Comparison of ENCODE assay signal across 8 cellular contexts in the genomic region with DNA sequence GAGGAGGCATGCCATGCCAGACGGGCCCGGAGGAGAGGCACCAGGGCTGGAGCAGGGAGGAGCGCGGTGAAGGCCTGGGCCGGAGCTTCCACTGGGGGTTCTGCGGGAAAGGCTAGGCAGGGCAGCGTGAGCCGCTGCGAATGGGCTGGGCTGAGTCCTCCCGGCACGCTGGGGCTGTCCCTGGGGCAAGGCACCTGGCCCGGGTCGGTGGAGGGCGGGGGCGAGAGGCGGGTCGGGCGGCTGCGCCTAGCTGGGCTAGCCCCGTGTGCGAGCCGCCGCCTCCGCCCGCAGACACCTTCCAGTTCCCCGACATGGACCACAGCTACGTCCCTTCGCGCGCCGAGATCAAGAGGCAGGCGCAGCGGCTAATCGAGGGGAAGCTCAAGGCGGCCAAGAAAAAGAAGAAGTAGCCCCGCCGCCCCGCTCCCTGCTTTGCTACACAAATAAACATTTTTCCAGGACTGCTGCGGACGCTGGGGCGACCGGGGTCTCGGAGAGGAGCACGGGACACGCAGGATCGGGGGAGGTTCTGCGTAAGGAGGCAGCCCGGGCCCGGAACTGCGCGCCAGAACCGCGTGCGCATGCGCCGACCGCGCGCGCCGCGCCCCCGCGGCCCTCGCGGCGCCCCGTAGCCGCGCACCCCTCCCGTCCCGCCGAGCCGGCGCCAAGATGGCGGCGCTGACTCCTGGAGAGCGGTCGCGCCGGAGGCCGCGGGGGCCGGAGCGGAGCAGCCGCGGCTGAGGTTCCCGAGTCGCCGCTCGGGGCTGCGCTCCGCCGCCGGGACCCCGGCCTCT. TPM values are rescaled to one million over a fixed set of nuclear protein-coding genes. Genes with fewer than 3 reads are reported as not detected.
A peak's percentile ranks its signal among the peaks of the same experiment; 100 is the strongest.
DNase-seq lines count a peak whose midpoint lies in the region; ATAC-seq and TF ChIP-seq lines count a peak whose summit lies in the region.

A gene with protein sequence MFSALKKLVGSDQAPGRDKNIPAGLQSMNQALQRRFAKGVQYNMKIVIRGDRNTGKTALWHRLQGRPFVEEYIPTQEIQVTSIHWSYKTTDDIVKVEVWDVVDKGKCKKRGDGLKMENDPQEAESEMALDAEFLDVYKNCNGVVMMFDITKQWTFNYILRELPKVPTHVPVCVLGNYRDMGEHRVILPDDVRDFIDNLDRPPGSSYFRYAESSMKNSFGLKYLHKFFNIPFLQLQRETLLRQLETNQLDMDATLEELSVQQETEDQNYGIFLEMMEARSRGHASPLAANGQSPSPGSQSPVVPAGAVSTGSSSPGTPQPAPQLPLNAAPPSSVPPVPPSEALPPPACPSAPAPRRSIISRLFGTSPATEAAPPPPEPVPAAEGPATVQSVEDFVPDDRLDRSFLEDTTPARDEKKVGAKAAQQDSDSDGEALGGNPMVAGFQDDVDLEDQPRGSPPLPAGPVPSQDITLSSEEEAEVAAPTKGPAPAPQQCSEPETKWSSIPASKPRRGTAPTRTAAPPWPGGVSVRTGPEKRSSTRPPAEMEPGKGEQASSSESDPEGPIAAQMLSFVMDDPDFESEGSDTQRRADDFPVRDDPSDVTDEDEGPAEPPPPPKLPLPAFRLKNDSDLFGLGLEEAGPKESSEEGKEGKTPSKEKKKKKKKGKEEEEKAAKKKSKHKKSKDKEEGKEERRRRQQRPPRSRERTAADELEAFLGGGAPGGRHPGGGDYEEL (plus strand): TSS at position 668 of the 794 bp plus-strand sequence. CDS start 249 bp downstream, outside the sequence.

- no peaks in the 10 kb centered on the region for H3K9me2 ChIP-seq in Loucy (replicated peaks; ENCODE audit: low read depth, low read length)

- peak within 1 kb of the TSS; percentile 84 for H3K4me3 ChIP-seq in Loucy (ENCODE audit: low read length, poor library complexity, severe bottlenecking)
- peak within 1 kb of the TSS; percentile 89 to 94 for H3K4me3 ChIP-seq in right atrium auricular region
- peak within 1 kb of the TSS; percentile 89 for H3K4me3 ChIP-seq in rectal smooth muscle tissue (ENCODE audit: low read length)
- H3K4me3 ChIP-seq in uterus: peak within 1 kb of the TSS; percentile 81 to 94

- peak; percentile 91 for ATAC-seq in T-helper 17 cell

- H3K9ac ChIP-seq in Loucy (ENCODE audit: low read depth, low read length, poor library complexity, severe bottlenecking): peak within 1 kb of the TSS; percentile 91
- H3K9ac ChIP-seq in rectal smooth muscle tissue (ENCODE audit: low read length): peak within 1 kb of the TSS; percentile 61

- DNase-seq in GM03348 (ENCODE audit: low spot score) (peak; percentile 99), GOT3 (lab: John Stamatoyannopoulos, UW) (peak; percentile 18), T-helper 17 cell (peak; percentile 78 to 83 (median 82)), right atrium auricular region (ENCODE audit: low spot score) (peak; percentile 77), uterus (peak; percentile 65 to 83)

- peak within 1 kb of the TSS; percentile 91 for H2AFZ ChIP-seq in Loucy (ENCODE audit: low read length)

- H3K4me1 ChIP-seq in Loucy (ENCODE audit: insufficient read depth, low read length, poor library complexity, severe bottlenecking) (peaks cover 46% of the 10 kb centered on the region), right atrium auricular region (peaks cover 0 to 43% of the 10 kb centered on the region in 2 donors), rectal smooth muscle tissue (ENCODE audit: control insufficient read depth, insufficient read depth, low read length) (peaks cover 15% of the 10 kb centered on the region), uterus (peaks cover 0 to 15% of the 10 kb centered on the region in 2 donors)

- H3K27ac ChIP-seq in angular gyrus (ENCODE audit: low read depth, low read length): peak within 1 kb of the TSS; percentile 88
- H3K27ac ChIP-seq in right atrium auricular region: peak within 1 kb of the TSS; percentile 88 to 89
- peak within 1 kb of the TSS; percentile 75 for H3K27ac ChIP-seq in rectal smooth muscle tissue (ENCODE audit: low read depth, low read length)
- peak within 1 kb of the TSS; percentile 85 to 89 for H3K27ac ChIP-seq in uterus

- no peaks in the 10 kb centered on the region for H3K27me3 Mint-ChIP-seq in T-helper 17 cell

- peak within 1 kb of the TSS; percentile 83 for H3K27ac Mint-ChIP-seq in T-helper 17 cell

- no peaks in the 10 kb centered on the region for H3K9me3 ChIP-seq in Loucy (ENCODE audit: insufficient read depth, low read depth, low read length)
- no peaks in the 10 kb centered on the region for H3K9me3 ChIP-seq in T-helper 17 cell (ENCODE audit: control insufficient read depth, low read length, poor library complexity, severe bottlenecking)
- no peaks in the 10 kb centered on the region for H3K9me3 ChIP-seq in right atrium auricular region
- no peaks in the 10 kb centered on the region for H3K9me3 ChIP-seq in uterus

- H3K79me2 ChIP-seq in Loucy (ENCODE audit: insufficient read depth, low read length): peaks cover 62% of the 10 kb centered on the region

- H3K36me3 Mint-ChIP-seq in T-helper 17 cell (ENCODE audit: low read depth): peaks cover 2% of the 10 kb centered on the region

- peaks cover 10% of the 10 kb centered on the region for H3K4me1 Mint-ChIP-seq in T-helper 17 cell

- H3K36me3 ChIP-seq in Loucy (ENCODE audit: insufficient read depth, low read length): no peaks in the 10 kb centered on the region
- H3K36me3 ChIP-seq in right atrium auricular region: peaks cover 4% of the 10 kb centered on the region
- peaks cover 3% of the 10 kb centered on the region for H3K36me3 ChIP-seq in rectal smooth muscle tissue (ENCODE audit: control insufficient read depth, insufficient read depth, low read length)
- no peaks in the 10 kb centered on the region for H3K36me3 ChIP-seq in uterus

- H3F3A ChIP-seq in Loucy (ENCODE audit: low read depth): no peaks in the 10 kb centered on the region

- peak within 1 kb of the TSS; percentile 99 for H3K4me2 ChIP-seq in Loucy (ENCODE audit: low read depth, low read length, poor library complexity, severe bottlenecking)

- TF ChIP-seq CTCF in Loucy (conservative IDR thresholded peaks at IDR 0.05; ENCODE audit: low read length): no peak
- no peak for TF ChIP-seq CTCF in right atrium auricular region (IDR thresholded peaks at IDR 0.05)
- peak in 2 of 4 experiments; percentile 34 to 45 for TF ChIP-seq CTCF in uterus (IDR thresholded peaks at IDR 0.05)

- H4K20me1 ChIP-seq in Loucy (ENCODE audit: insufficient read depth, low read length, poor library complexity, severe bottlenecking): peaks cover 41% of the 10 kb centered on the region

- intact Hi-C loops in uterus (cut with DNase I; ENCODE audit: low total_unique reads): no loop called here

- peak; percentile 44 to 82 for TF ChIP-seq POLR2A in uterus (IDR thresholded peaks at IDR 0.05)

- H3K27me3 ChIP-seq in Loucy (ENCODE audit: insufficient read depth, low read length, poor library complexity, severe bottlenecking) (no peaks in the 10 kb centered on the region), right atrium auricular region (no peaks in the 10 kb centered on the region), rectal smooth muscle tissue (ENCODE audit: control insufficient read depth, insufficient read depth, low read length) (no peaks in the 10 kb centered on the region), uterus (no peaks in the 10 kb centered on the region)

- peak within 1 kb of the TSS; percentile 90 for H3K4me3 Mint-ChIP-seq in T-helper 17 cell

RNA-seq across cellular contexts. Expression of the gene that starts here (rescaled TPM):
- total RNA-seq in T-helper 17 cell (10 to 100 TPM; 55.6 to 59.7 TPM), right atrium auricular region (10 to 100 TPM; 48.4 to 61.7 TPM), uterus (10 to 100 TPM; 28.8 to 57.9 (median 39.6) TPM)

Comparison
In these comparisons a context has a peak if more than half of its experiments do, and no peak if none do; other contexts are left out.
1. Peak in every context shown above with its lines: DNase-seq, ATAC-seq, H3K4me3 ChIP-seq and H3K27ac ChIP-seq.
2. DNase-seq: peak in every context shown above with its lines; median percentile 99 in GM03348; 82 in T-helper 17 cell; 77 in right atrium auricular region; 74 in uterus; 18 in GOT3.